Comparison of ENCODE assay signal across 20 cellular contexts in genomic region chr9:109289186-109289585, GRCh38. TPM values are rescaled to one million over a fixed set of nuclear protein-coding genes. Genes with fewer than 3 reads are reported as not detected.
A peak's percentile ranks its signal among the peaks of the same experiment; 100 is the strongest.
DNase-seq lines count a peak whose midpoint lies in the region; ATAC-seq, FAIRE-seq and TF ChIP-seq lines count a peak whose summit lies in the region.
"Had no signal": no experiment of that assay in that cellular context is flagged by ENCODE, and none has a peak within 500 bp of the region (broad histone marks: within the 10 kb centered on the region; RNA-seq: fewer than 3 reads in every experiment).

No MANE protein-coding gene starts in this region.

- WGBS in HepG2 (ENCODE audit: low lambda C conversion rate), result 66% methylated on average over 5 of the region's 5 CpGs
- WGBS in right lobe of liver (ENCODE audit: insufficient coverage, low coverage, low lambda C conversion rate, missing lambda C conversion rate), result 88% methylated on average over 4 of the region's 5 CpGs

- TF ChIP-seq POLR2A in HepG2 (IDR thresholded peaks at IDR 0.05; ENCODE audit: insufficient read depth in 1 of 2, low read depth in 2 of 2, low read length in 2 of 2), result no peak
- TF ChIP-seq POLR2A in right lobe of liver (IDR thresholded peaks at IDR 0.05), result no peak

- no TSS peak for BruUV-seq in HepG2 (replicated peaks; lab: Mats Ljungman, UMichigan)

- H3K79me2 ChIP-seq in HepG2 (ENCODE audit: insufficient read depth, low read length), result peaks cover 32% of the 10 kb centered on the region

- no peak for TF ChIP-seq EP300 in HepG2 (IDR thresholded peaks at IDR 0.05; ENCODE audit: low read depth in 2 of 2, low read length in 2 of 2)
- no peak for TF ChIP-seq EP300 in HepG2 (CRISPR knock-in tag; IDR thresholded peaks at IDR 0.05; ENCODE audit: borderline replicate concordance)

- POLR2A ChIA-PET in HepG2 (lab: Yijun Ruan, JAX), result no interaction called here

- DNase-seq in HepG2 (ENCODE audit: low spot score) (no peak), right lobe of liver (no peak), T47D (ENCODE audit: low read depth in 1 of 2, low spot score in 1 of 2) (peak; percentile 37 to 50), HuH-7.5 (ENCODE audit: low spot score) (no peak)
- DNase-seq: AML-193; CD4-positive, CD25-positive, alpha-beta regulatory T cell; KBM-7; NCI-H1092 treated with DMSO at 0.1 percent for 48 hours; NCI-H1694; NCI-H446 treated with DMSO at 0.1 percent for 48 hours; NCI-H774 had no signal

- H3K9me3 ChIP-seq in HepG2 (ENCODE audit: low read length) (no peaks in the 10 kb centered on the region), right lobe of liver (no peaks in the 10 kb centered on the region), mucosa of rectum (ENCODE audit: control insufficient read depth in 2 of 2, low read length in 2 of 2) (no peaks in the 10 kb centered on the region)

- no peak overlapping the region for H3K4me2 ChIP-seq in HepG2 (ENCODE audit: low read depth, low read length)

- no peaks in the 10 kb centered on the region for H4K20me1 ChIP-seq in HepG2 (ENCODE audit: insufficient read depth, low read length)

- intact Hi-C loops in HepG2 (cut with micrococcal nuclease; ENCODE audit: unreplicated experiment), result no loop called here
- intact Hi-C loops in right lobe of liver (cut with DNase I), result no loop called here

- in situ Hi-C loops in HepG2 (cut with HindIII; ENCODE audit: extremely low pct_ligation_motif_present, low pct_unique_long_range_greater_than_20kb) (no loop called here), T47D (cut with HindIII; ENCODE audit: low pct_unique_long_range_greater_than_20kb, low sequenced_read_pairs) (no loop called here)

- no peak for ATAC-seq in HepG2
- ATAC-seq in right lobe of liver, result no peak
- no peak for ATAC-seq in HG03571 (IDR thresholded peaks at IDR 0.05; ENCODE audit: unreplicated experiment)
- ATAC-seq in GM18519 (IDR thresholded peaks at IDR 0.05; ENCODE audit: low FRiP score, unreplicated experiment), result no peak
- ATAC-seq in GM18907 (IDR thresholded peaks at IDR 0.05; ENCODE audit: unreplicated experiment), result no peak
- ATAC-seq: HCT116, Panc1, Right ventricle myocardium inferior had no signal

- TF ChIP-seq CTCF in HepG2 (CRISPR knock-in tag; IDR thresholded peaks at IDR 0.05) (no peak), right lobe of liver (IDR thresholded peaks at IDR 0.05) (no peak)

- CTCF ChIA-PET in HepG2 (lab: Yijun Ruan, JAX; ENCODE audit: low intra/inter-chr PET ratio, low total read pairs), result no interaction called here

- peaks cover 10% of the 10 kb centered on the region for H3K4me1 ChIP-seq in HepG2 (ENCODE audit: insufficient read depth, low read length)
- peaks cover 0 to 23% (median 3%) of the 10 kb centered on the region in 4 donors for H3K4me1 ChIP-seq in right lobe of liver
- H3K4me1 ChIP-seq in mucosa of rectum (ENCODE audit: control insufficient read depth in 2 of 2, insufficient read depth in 2 of 2, low read length in 2 of 2), result peaks cover 14 to 19% of the 10 kb centered on the region in 2 donors

- no peaks in the 10 kb centered on the region for H3K27me3 ChIP-seq in HepG2 (ENCODE audit: control insufficient read depth in 1 of 2, insufficient read depth in 2 of 2, low read length in 2 of 2)
- no peaks in the 10 kb centered on the region for H3K27me3 ChIP-seq in right lobe of liver
- H3K27me3 ChIP-seq in mucosa of rectum (ENCODE audit: control insufficient read depth in 2 of 2, insufficient read depth in 2 of 2, low read length in 2 of 2), result no peaks in the 10 kb centered on the region

- no peak for FAIRE-seq in HepG2 (lab: Jason Lieb, UNC)
- FAIRE-seq: HTR-8/SVneo had no signal

- H3K4me3 ChIP-seq in HepG2 (replicated peaks in 1 of 3; ENCODE audit: insufficient read depth in 1 of 3, low read depth in 2 of 3, low read length in 3 of 3), result no peak overlapping the region
- H3K4me3 ChIP-seq in right lobe of liver, result no peak overlapping the region
- peak overlapping the region in 1 of 2 donors; percentile 20 for H3K4me3 ChIP-seq in mucosa of rectum (ENCODE audit: low read length in 2 of 2)
- H3K4me3 ChIP-seq: SK-N-MC had no signal

- no peak for TF ChIP-seq RAD21 in HepG2 (CRISPR knock-in tag; IDR thresholded peaks at IDR 0.05)

- no peak overlapping the region for H2AFZ ChIP-seq in HepG2 (ENCODE audit: low read length)

- H3K36me3 ChIP-seq in HepG2 (replicated peaks in 1 of 2; ENCODE audit: control insufficient read depth in 1 of 2, insufficient read depth in 2 of 2, low read length in 2 of 2), result no peaks in the 10 kb centered on the region
- H3K36me3 ChIP-seq in right lobe of liver, result no peaks in the 10 kb centered on the region
- no peaks in the 10 kb centered on the region for H3K36me3 ChIP-seq in mucosa of rectum (ENCODE audit: control insufficient read depth in 2 of 2, insufficient read depth in 2 of 2, low read length in 2 of 2)

- H3K9ac ChIP-seq in HepG2 (ENCODE audit: insufficient read depth, low read depth, low read length) (no peak overlapping the region), mucosa of rectum (ENCODE audit: low read depth in 1 of 2, low read length in 2 of 2) (peak overlapping the region in 1 of 2 donors; percentile 5)

- H3K27ac ChIP-seq in HepG2 (ENCODE audit: extremely low read length, insufficient read depth, low read length) (peak overlapping the region; percentile 27), right lobe of liver (no peak overlapping the region), mucosa of rectum (ENCODE audit: low read depth in 2 of 2, low read length in 2 of 2) (peak overlapping the region; percentile 25 to 67)
- H3K27ac ChIP-seq: SK-N-MC had no signal

TF ChIP-seq in HepG2, 621 proteins besides CTCF, POLR2A, EP300 and RAD21:
- TF ChIP-seq ZBTB7B (CRISPR knock-in tag; IDR thresholded peaks at IDR 0.05) (no peak), NFYB (CRISPR knock-in tag; IDR thresholded peaks at IDR 0.05) (no peak), ETV5 (CRISPR knock-in tag; IDR thresholded peaks at IDR 0.05; ENCODE audit: borderline replicate concordance) (no peak), NBN (conservative IDR thresholded peaks at IDR 0.05) (no peak), SMYD3 (CRISPR knock-in tag; IDR thresholded peaks at IDR 0.05) (no peak)

RNA-seq across cellular contexts. Expression of gene EPB41L4B, which starts 31.7 kb away (rescaled TPM):
- total RNA-seq in HepG2 (2016; rRNA removed; fragmentation: Illumina TruSeq; extraction: Trizol) (22.1 and 25.7 TPM in 2 replicates), right lobe of liver (10 to 100 TPM; 29.0 to 89.0 (median 32.4) TPM)
- 6.6 and 7.8 TPM in 2 replicates for total RNA-seq in HepG2 (2016; cell fraction: cytosol; rRNA removed; fragmentation: Illumina TruSeq; extraction: Trizol; ENCODE audit: low read depth)
- total RNA-seq in HepG2 (2016; cell fraction: insoluble cytoplasmic fraction; rRNA removed; fragmentation: Illumina TruSeq; extraction: Trizol), result 22.0 TPM in 2 replicates
- 24.1 and 27.0 TPM in 2 replicates for total RNA-seq in HepG2 (2016; cell fraction: membrane; rRNA removed; fragmentation: Illumina TruSeq; extraction: Trizol)
- total RNA-seq in HepG2 (2016; cell fraction: nucleus; rRNA removed; fragmentation: Illumina TruSeq; extraction: Trizol), result 16.1 and 18.9 TPM in 2 replicates
- polyA plus RNA-seq in HepG2 (2011; rRNA removed), result 15.1 and 17.6 TPM in 2 replicates
- polyA plus RNA-seq in HepG2 (2011; cell fraction: cytosol; rRNA removed), result 8.9 and 12.7 TPM in 2 replicates
- polyA plus RNA-seq in HepG2 (2011; cell fraction: nucleus; rRNA removed), result 8.2 and 9.7 TPM in 2 replicates
- polyA plus RNA-seq in HepG2 (2012), result 15.0 and 16.1 TPM in 2 replicates
- polyA plus RNA-seq in HepG2 (2016; cell fraction: cytosol; fragmentation: Illumina TruSeq; extraction: Trizol; ENCODE audit: low read depth), result 7.5 and 8.4 TPM in 2 replicates
- 26.8 and 28.4 TPM in 2 replicates for polyA plus RNA-seq in HepG2 (2016; cell fraction: insoluble cytoplasmic fraction; fragmentation: Illumina TruSeq; extraction: Trizol; ENCODE audit: low read depth)
- polyA plus RNA-seq in HepG2 (2016; cell fraction: membrane; fragmentation: Illumina TruSeq; extraction: Trizol; ENCODE audit: low read depth), result 20.6 and 23.6 TPM in 2 replicates
- 23.9 and 24.1 TPM in 2 replicates for polyA plus RNA-seq in HepG2 (2016; cell fraction: nucleus; fragmentation: Illumina TruSeq; extraction: Trizol; ENCODE audit: insufficient read depth, low read depth)
- polyA minus RNA-seq in HepG2 (2011; rRNA and poly(A)+ RNA removed; ENCODE audit: low replicate concordance), result 8.0 and 15.3 TPM in 2 replicates
- 10.9 and 14.4 TPM in 2 replicates for polyA minus RNA-seq in HepG2 (2011; cell fraction: cytosol; rRNA and poly(A)+ RNA removed)
- 20.1 and 23.4 TPM in 2 replicates for polyA minus RNA-seq in HepG2 (2011; cell fraction: nucleus; rRNA and poly(A)+ RNA removed)
- total RNA-seq: CD4-positive, CD25-positive, alpha-beta regulatory T cell had no signal
- polyA plus RNA-seq: CD4-positive, CD25-positive, alpha-beta regulatory T cell had no signal

Comparison
In these comparisons a context has a peak if more than half of its experiments do, and no peak if none do; other contexts are left out.
1. H3K27ac ChIP-seq: peak in HepG2 (single experiment) and mucosa of rectum (2 of 2); none in right lobe of liver (0 of 3).
2. DNase-seq: peak in T47D (2 of 2); none in HepG2 (single experiment), right lobe of liver (0 of 3) and HuH-7.5 (single experiment).